ENCODE assay signal across 11 cellular contexts in the genomic region with DNA sequence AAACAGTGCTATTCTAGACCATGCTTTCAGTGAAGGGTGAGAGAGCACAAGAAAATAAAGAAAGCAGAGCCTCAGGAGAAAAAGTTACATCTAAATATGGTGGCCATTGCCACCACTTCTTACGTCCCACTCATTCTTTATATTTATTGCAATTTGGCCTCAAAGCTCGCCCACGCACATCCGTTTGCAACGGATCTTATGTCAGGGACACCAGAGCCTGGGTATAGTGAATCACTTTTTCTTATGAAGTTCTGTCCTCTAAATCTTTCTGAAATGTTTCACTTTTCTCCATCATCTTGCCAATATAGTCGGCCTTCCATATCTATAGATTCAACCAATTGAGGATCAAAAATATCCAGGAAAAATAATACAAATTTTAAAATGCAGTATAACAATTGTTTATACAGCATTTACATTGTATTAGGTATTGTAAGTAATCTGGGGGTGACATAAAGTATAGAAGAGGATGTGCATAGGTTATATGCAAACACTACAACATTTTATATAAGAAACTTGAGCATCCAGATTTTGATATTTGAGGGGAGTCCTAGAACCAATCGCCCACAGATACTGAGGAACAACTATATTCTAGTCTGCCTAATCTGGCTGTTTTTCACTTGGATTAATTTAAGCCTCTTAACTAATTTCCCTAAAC. TPM values are rescaled to one million over a fixed set of nuclear protein-coding genes. Genes with fewer than 3 reads are reported as not detected.
DNase-seq lines count a peak whose midpoint lies in the region; ATAC-seq, FAIRE-seq and TF ChIP-seq lines count a peak whose summit lies in the region.
"Had no signal": no experiment of that assay in that cellular context is flagged by ENCODE, and none has a peak within 500 bp of the region (broad histone marks: within the 10 kb centered on the region; RNA-seq: fewer than 3 reads in every experiment).

No MANE protein-coding gene starts in this region.

- H4K20me1 ChIP-seq in GM12878 (ENCODE audit: control insufficient read depth, insufficient read depth) = no peaks in the 10 kb centered on the region

- no peak overlapping the region for H3K4me2 ChIP-seq in GM12878 (ENCODE audit: control insufficient read depth, insufficient read depth)

- peak overlapping the region; percentile 88 for H3K27ac Mint-ChIP-seq in activated CD4-positive, alpha-beta T cell treated with anti-CD3 and anti-CD28 coated beads, Interleukin-2, amount 10 ng/mL, durations not matched to agents 24 days and 14 days

- TF ChIP-seq POLR2A in GM12878 (IDR thresholded peaks at IDR 0.05; ENCODE audit: low read depth, low read length) = no peak
- TF ChIP-seq POLR2A in uterus (IDR thresholded peaks at IDR 0.05) = no peak

- no peaks in the 10 kb centered on the region for H3K9me3 Mint-ChIP-seq in activated CD4-positive, alpha-beta T cell treated with anti-CD3 and anti-CD28 coated beads, Interleukin-2, amount 10 ng/mL, durations not matched to agents 24 days and 14 days

- CTCF ChIA-PET in GM12878 (lab: Yijun Ruan, JAX) = interaction anchor here (1.3 to 1.5 kb wide), 3 partner anchors 13 to 93 kb away, joined by 3 to 4 read pairs (median 4); no protein-coding TSS in a partner anchor

- in situ Hi-C loops in GM12878 (cut with MboI) = no loop called here

- H3K27me3 Mint-ChIP-seq in activated CD4-positive, alpha-beta T cell treated with anti-CD3 and anti-CD28 coated beads, Interleukin-2, amount 10 ng/mL, durations not matched to agents 24 days and 14 days = no peaks in the 10 kb centered on the region

- POLR2A ChIA-PET in GM12878 (lab: Charles Lee) = no interaction called here

- no peaks in the 10 kb centered on the region for H3K4me1 ChIP-seq in GM12878 (ENCODE audit: control insufficient read depth, insufficient read depth, low read length)
- H3K4me1 ChIP-seq in uterus = peaks cover 0 to 4% of the 10 kb centered on the region in 2 donors

- no peak overlapping the region for H3K9ac ChIP-seq in GM12878 (ENCODE audit: control insufficient read depth, insufficient read depth, low read length)

- TSS peak; percentile 30 for BruUV-seq in GM12878 (replicated peaks; lab: Mats Ljungman, UMichigan)

- intact Hi-C loops in activated CD4-positive, alpha-beta T cell treated with anti-CD3 and anti-CD28 coated beads, Interleukin-2, amount 10 ng/mL, durations not matched to agents 24 days and 14 days (cut with micrococcal nuclease) = loop anchor here (2.0 kb wide), 1 partner anchor 36 kb away; the partner anchor contains the start of gene GOLPH3
- intact Hi-C loops in GM12878 (cut with micrococcal nuclease; ENCODE audit: unreplicated experiment) (no loop called here), uterus (cut with DNase I; ENCODE audit: low total_unique reads) (no loop called here)

- WGBS in GM12878 (ENCODE audit: insufficient coverage, insufficient replicate concordance, low lambda C conversion rate, missing lambda C conversion rate) = over 99% methylated on average over 7 of the region's 7 CpGs

- TF ChIP-seq CTCF in GM12878 (IDR thresholded peaks at IDR 0.05 in 2 of 3, conservative IDR thresholded peaks at IDR 0.05 in 1 of 3; ENCODE audit: control insufficient read depth in 2 of 3, extremely low read depth in 1 of 3, insufficient read depth in 1 of 3, low read depth in 3 of 3, low read length in 3 of 3) = no peak
- TF ChIP-seq CTCF in uterus (IDR thresholded peaks at IDR 0.05) = no peak

- H3K9me3 ChIP-seq in GM12878 (replicated peaks; ENCODE audit: control insufficient read depth, insufficient read depth, low read length) (no peaks in the 10 kb centered on the region), uterus (no peaks in the 10 kb centered on the region)
- H3K9me3 ChIP-seq: left lung, thyroid gland had no signal

- FAIRE-seq in GM12878 (lab: Jason Lieb, UNC) = no peak

- peaks cover 18% of the 10 kb centered on the region for H3K4me1 Mint-ChIP-seq in activated CD4-positive, alpha-beta T cell treated with anti-CD3 and anti-CD28 coated beads, Interleukin-2, amount 10 ng/mL, durations not matched to agents 24 days and 14 days

- H3K79me2 ChIP-seq in GM12878 (ENCODE audit: control insufficient read depth, insufficient read depth, low read length) = peaks cover 5% of the 10 kb centered on the region

- peaks cover 47% of the 10 kb centered on the region for H3K36me3 Mint-ChIP-seq in activated CD4-positive, alpha-beta T cell treated with anti-CD3 and anti-CD28 coated beads, Interleukin-2, amount 10 ng/mL, durations not matched to agents 24 days and 14 days (ENCODE audit: low read depth)

- SMC1A ChIA-PET in GM12878 (lab: Charles Lee; ENCODE audit: uncharacterized antibody, unreplicated experiment) = interaction anchor here (0.7 to 1.7 kb wide), 2 partner anchors 16 to 32 kb away, joined by 3 read pairs; no protein-coding TSS in a partner anchor

- RAD21 ChIA-PET in GM12878 (lab: Charles Lee; ENCODE audit: unreplicated experiment) = no interaction called here

- peaks cover 2 to 26% of the 10 kb centered on the region in 2 experiments for H3K36me3 ChIP-seq in GM12878 (ENCODE audit: control insufficient read depth in 2 of 2, insufficient read depth in 2 of 2, low read length in 1 of 2)
- no peaks in the 10 kb centered on the region for H3K36me3 ChIP-seq in uterus

- H3K4me3 ChIP-seq in GM12878 (no peak overlapping the region), uterus (no peak overlapping the region)
- H3K4me3 ChIP-seq: left lung, thyroid gland had no signal

- TF ChIP-seq RAD21 in GM12878 (IDR thresholded peaks at IDR 0.05; ENCODE audit: insufficient read depth, low read depth, low read length) = no peak

- no peak overlapping the region for H2AFZ ChIP-seq in GM12878 (ENCODE audit: control insufficient read depth, low read depth, low read length)

- DNase-seq in COLO829 (ENCODE audit: low spot score) = peak; percentile 65
- DNase-seq in activated CD4-positive, alpha-beta T cell treated with anti-CD3 and anti-CD28 coated beads, Interleukin-2, amount 10 ng/mL, durations not matched to agents 24 days and 14 days = peak; percentile 71
- no peak for DNase-seq in GM12878 (ENCODE audit: low read depth, low spot score)
- DNase-seq in stimulated activated CD4-positive, alpha-beta T cell treated with anti-CD3 and anti-CD28 coated beads, Interleukin-1b, Interleukin-23, amount 100 ng/mL, for 48 hours = peak; percentile 81
- DNase-seq in AML-193 (lab: John Stamatoyannopoulos, UW) = no peak
- no peak for DNase-seq in NK-92 treated with Interleukin-12 subunit alpha and Interleukin-12 subunit beta, amount 100 ng/mL, for 24 hours (lab: John Stamatoyannopoulos, UW)
- no peak for DNase-seq in uterus
- no peak for DNase-seq in retina
- DNase-seq: left lung, thyroid gland had no signal

- H3K27me3 ChIP-seq in GM12878 (replicated peaks in 1 of 2; ENCODE audit: control insufficient read depth in 2 of 2, insufficient read depth in 2 of 2, low read length in 1 of 2) (no peaks in the 10 kb centered on the region), uterus (no peaks in the 10 kb centered on the region)
- H3K27me3 ChIP-seq: left lung, thyroid gland had no signal

- peak overlapping the region; percentile 71 for H3K4me3 Mint-ChIP-seq in activated CD4-positive, alpha-beta T cell treated with anti-CD3 and anti-CD28 coated beads, Interleukin-2, amount 10 ng/mL, durations not matched to agents 24 days and 14 days

- TF ChIP-seq EP300 in GM12878 (IDR thresholded peaks at IDR 0.05; ENCODE audit: borderline replicate concordance in 1 of 2, control insufficient read depth in 1 of 2, low read depth in 2 of 2, low read length in 2 of 2) = no peak

- ATAC-seq in GM12878 = no peak
- ATAC-seq: left lung had no signal

- no peak overlapping the region for H3K27ac ChIP-seq in GM12878 (ENCODE audit: control insufficient read depth, insufficient read depth)
- H3K27ac ChIP-seq in uterus = no peak overlapping the region
- H3K27ac ChIP-seq: C4-2B, left lung, thyroid gland had no signal

TF ChIP-seq in GM12878, 131 proteins besides CTCF, POLR2A, EP300 and RAD21 (continues in another document):
- TF ChIP-seq HDGF (IDR thresholded peaks at IDR 0.05) (no peak), HDAC2 (IDR thresholded peaks at IDR 0.05) (no peak)
- TF ChIP-seq, protein P1, sequence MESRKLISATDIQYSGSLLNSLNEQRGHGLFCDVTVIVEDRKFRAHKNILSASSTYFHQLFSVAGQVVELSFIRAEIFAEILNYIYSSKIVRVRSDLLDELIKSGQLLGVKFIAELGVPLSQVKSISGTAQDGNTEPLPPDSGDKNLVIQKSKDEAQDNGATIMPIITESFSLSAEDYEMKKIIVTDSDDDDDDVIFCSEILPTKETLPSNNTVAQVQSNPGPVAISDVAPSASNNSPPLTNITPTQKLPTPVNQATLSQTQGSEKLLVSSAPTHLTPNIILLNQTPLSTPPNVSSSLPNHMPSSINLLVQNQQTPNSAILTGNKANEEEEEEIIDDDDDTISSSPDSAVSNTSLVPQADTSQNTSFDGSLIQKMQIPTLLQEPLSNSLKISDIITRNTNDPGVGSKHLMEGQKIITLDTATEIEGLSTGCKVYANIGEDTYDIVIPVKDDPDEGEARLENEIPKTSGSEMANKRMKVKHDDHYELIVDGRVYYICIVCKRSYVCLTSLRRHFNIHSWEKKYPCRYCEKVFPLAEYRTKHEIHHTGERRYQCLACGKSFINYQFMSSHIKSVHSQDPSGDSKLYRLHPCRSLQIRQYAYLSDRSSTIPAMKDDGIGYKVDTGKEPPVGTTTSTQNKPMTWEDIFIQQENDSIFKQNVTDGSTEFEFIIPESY (IDR thresholded peaks at IDR 0.05) = no peak

RNA-seq across cellular contexts. Expression of gene GOLPH3, which starts 35.2 kb away (rescaled TPM):
- total RNA-seq in activated CD4-positive, alpha-beta T cell treated with anti-CD3 and anti-CD28 coated beads, Interleukin-2, amount 10 ng/mL, durations not matched to agents 24 days and 14 days = 85.4 and 92.7 TPM in 2 replicates
- 47.7 and 54.5 TPM in 2 replicates for total RNA-seq in GM12878 (2013; cell fraction: nucleolus; rRNA removed)
- total RNA-seq in GM12878 (2014; rRNA removed) (45.4 and 51.9 TPM in 2 replicates), GM12878 (2014; rRNA removed; fragmentation: Illumina TruSeq; extraction: Trizol) (39.4 and 40.8 TPM in 2 replicates), GM12878 (2021) (62.4 and 67.2 TPM in 2 replicates), uterus (10 to 100 TPM; 31.8 to 93.7 (median 69.0) TPM)
- 23.8 TPM for polyA plus RNA-seq in GM12878 (2011; ENCODE audit: low read depth)
- polyA plus RNA-seq in GM12878 (2011; rRNA removed) (40.9 and 48.4 TPM in 2 replicates), GM12878 (2014; fragmentation: Illumina TruSeq; extraction: Trizol) (54.4 and 70.4 TPM in 2 replicates), GM12878 (2014; fragmentation: Nextera tagmentation; extraction: Ambion mirVana) (10 to 100 TPM; 14.0 to 28.5 TPM), GM12878 (2014; rRNA removed) (34.1 and 35.2 TPM in 2 replicates), GM12878 (2016; fragmentation: Nextera tagmentation; extraction: Ambion mirVana) (10 to 100 TPM; 74.8 to 79.7 TPM)
- polyA plus RNA-seq in GM12878 (2011; cell fraction: cytosol; rRNA removed) = 22.2 and 24.9 TPM in 2 replicates
- polyA plus RNA-seq in GM12878 (2011; cell fraction: nucleus; rRNA removed) = 15.3 and 17.8 TPM in 2 replicates
- polyA plus RNA-seq in GM12878 (2012) = 36.4 and 37.1 TPM in 2 replicates
- 40.7 and 46.6 TPM in 2 replicates for polyA minus RNA-seq in GM12878 (2011; rRNA and poly(A)+ RNA removed)
- polyA minus RNA-seq in GM12878 (2011; cell fraction: cytosol; rRNA and poly(A)+ RNA removed) = 21.2 and 29.1 TPM in 2 replicates
- 16.0 and 27.4 TPM in 2 replicates for polyA minus RNA-seq in GM12878 (2011; cell fraction: nucleus; rRNA and poly(A)+ RNA removed)

Comparison
In these comparisons a context has a peak if more than half of its experiments do, and no peak if none do; other contexts are left out.
1. DNase-seq: peak in COLO829 (single experiment), activated CD4-positive, alpha-beta T cell treated with anti-CD3 and anti-CD28 coated beads, Interleukin-2, amount 10 ng/mL, durations not matched to agents 24 days and 14 days (single experiment) and stimulated activated CD4-positive, alpha-beta T cell treated with anti-CD3 and anti-CD28 coated beads, Interleukin-1b, Interleukin-23, amount 100 ng/mL, for 48 hours (single experiment); none in GM12878 (single experiment), AML-193 (0 of 2), NK-92 treated with Interleukin-12 subunit alpha and Interleukin-12 subunit beta, amount 100 ng/mL, for 24 hours (single experiment), uterus (0 of 2) and retina (single experiment).